1 cellular context compared by ENCODE assay signal in genomic region chr22:30668306-30668655, GRCh38.
TF ChIP-seq lines count a peak whose summit lies in the region.

No MANE protein-coding gene starts in this region.

TF ChIP-seq in IMR-90, 13 proteins besides CTCF, POLR2A, EP300 and RAD21:
- no peak for TF ChIP-seq USF2 (IDR thresholded peaks at IDR 0.05; ENCODE audit: low read depth, low read length)
- no peak for TF ChIP-seq MAFK (IDR thresholded peaks at IDR 0.05; ENCODE audit: low read depth, low read length)
- TF ChIP-seq RFX5 (IDR thresholded peaks at IDR 0.05; ENCODE audit: low read depth, low read length) = no peak
- TF ChIP-seq NFE2L2 (IDR thresholded peaks at IDR 0.05; ENCODE audit: low read depth, low read length) = no peak
- TF ChIP-seq FOS (IDR thresholded peaks at IDR 0.05; ENCODE audit: low read depth, low read length) = no peak
- no peak for TF ChIP-seq RCOR1 (IDR thresholded peaks at IDR 0.05; ENCODE audit: insufficient replicate concordance, low read length)
- TF ChIP-seq MXI1 (IDR thresholded peaks at IDR 0.05; ENCODE audit: borderline replicate concordance, low read depth, low read length) = no peak
- no peak for TF ChIP-seq ELK1 (IDR thresholded peaks at IDR 0.05; ENCODE audit: borderline replicate concordance, low read depth, low read length)
- TF ChIP-seq CHD1 (IDR thresholded peaks at IDR 0.05; ENCODE audit: low read depth, low read length) = no peak
- no peak for TF ChIP-seq CEBPB (IDR thresholded peaks at IDR 0.05; ENCODE audit: low read depth, low read length)
- TF ChIP-seq MAZ (IDR thresholded peaks at IDR 0.05; ENCODE audit: borderline replicate concordance, low read depth, low read length) = no peak
- TF ChIP-seq BHLHE40 (IDR thresholded peaks at IDR 0.05; ENCODE audit: low read depth, low read length) = no peak
- no peak for TF ChIP-seq SMC3 (IDR thresholded peaks at IDR 0.05; ENCODE audit: low read depth, low read length)
